21 cellular contexts compared by ENCODE assay signal in the genomic region with DNA sequence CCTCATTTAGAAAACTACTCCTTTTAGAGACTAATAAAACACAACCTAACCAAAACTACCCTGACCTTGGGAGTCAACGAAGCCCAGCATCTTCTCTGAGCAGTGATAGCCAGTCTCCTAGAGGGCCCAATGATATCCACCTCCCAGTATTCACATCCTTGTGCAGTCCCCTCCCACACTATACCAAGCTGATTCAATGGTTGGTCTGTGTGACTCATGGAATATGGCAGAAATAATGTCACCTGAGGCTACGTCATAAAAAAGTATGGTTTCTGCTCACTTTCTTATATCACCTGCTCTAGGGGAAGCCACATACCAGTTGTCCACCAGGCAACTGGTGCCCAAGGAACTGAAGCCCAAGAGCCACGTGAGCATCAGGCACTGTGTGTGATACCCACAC. TPM values are rescaled to one million over a fixed set of nuclear protein-coding genes. Genes with fewer than 3 reads are reported as not detected.
DNase-seq lines count a peak whose midpoint lies in the region; ATAC-seq, FAIRE-seq and TF ChIP-seq lines count a peak whose summit lies in the region.
"Had no signal": no experiment of that assay in that cellular context is flagged by ENCODE, and none has a peak within 500 bp of the region (broad histone marks: within the 10 kb centered on the region; RNA-seq: fewer than 3 reads in every experiment).

No MANE protein-coding gene starts in this region.

- H3K36me3 Mint-ChIP-seq in activated CD4-positive, alpha-beta T cell treated with anti-CD3 and anti-CD28 coated beads for 36 hours (ENCODE audit: low read depth), result peaks cover 43% of the 10 kb centered on the region
- peaks cover 31% of the 10 kb centered on the region for H3K36me3 Mint-ChIP-seq in activated T-helper 1 cell treated with anti-CD3 and anti-CD28 coated beads, Interleukin-12 subunit alpha, Interleukin-12 subunit beta, Interleukin-2, Interleukin-4 antibody, amounts not matched to agents 30 ng/mL and 10 ng/mL and 1 ng/mL, durations not matched to agents 14 hours and 24 hours and 36 hours (ENCODE audit: low read depth)
- peaks cover 0 to 36% (median 8%) of the 10 kb centered on the region in 3 donors for H3K36me3 Mint-ChIP-seq in naive thymus-derived CD8-positive, alpha-beta T cell

- FAIRE-seq in H54 (lab: Jason Lieb, UNC), result peak; percentile 65
- no peak for FAIRE-seq in pancreas (lab: Jason Lieb, UNC)

- peak; percentile 20 for DNase-seq in activated CD4-positive, alpha-beta T cell treated with anti-CD3 and anti-CD28 coated beads for 36 hours
- no peak for DNase-seq in activated CD4-positive, alpha-beta T cell treated with anti-CD3 and anti-CD28 coated beads for 48 hours
- DNase-seq in H54 (ENCODE audit: insufficient read length, low spot score) (no peak), NCI-H524 (lab: John Stamatoyannopoulos, UW) (no peak), pancreas (no peak)
- DNase-seq in activated T-helper 1 cell treated with anti-CD3 and anti-CD28 coated beads, Interleukin-12 subunit alpha, Interleukin-12 subunit beta, Interleukin-2, Interleukin-4 antibody, amounts not matched to agents 30 ng/mL and 10 ng/mL and 1 ng/mL, durations not matched to agents 14 hours and 24 hours and 36 hours (ENCODE audit: low spot score), result no peak
- no peak for DNase-seq in naive thymus-derived CD8-positive, alpha-beta T cell
- DNase-seq: 8988T; activated naive CD4-positive, alpha-beta T cell treated with anti-CD3 and anti-CD28 coated beads, Interleukin-2, amount 10 ng/mL, durations not matched to agents 7 days and 5 days; body of pancreas; DMS79; NCI-H1105; NCI-H2081; NCI-H446 treated with DMSO at 0.1 percent for 48 hours; NK-92 treated with Interleukin-12 subunit alpha and Interleukin-12 subunit beta, amount 100 ng/mL, for 24 hours; stimulated activated CD4-positive, alpha-beta T cell treated with anti-CD3 and anti-CD28 coated beads, Interleukin-4, amount 100 ng/mL, for 1 hour had no signal

- POLR2A ChIA-PET in activated CD4-positive, alpha-beta T cell treated with anti-CD3 and anti-CD28 coated beads for 36 hours (lab: Charles Lee), result interaction anchor here (1.0 kb wide), 1 partner anchor 27 kb away, joined by 3 read pairs; no protein-coding TSS in a partner anchor
- POLR2A ChIA-PET in naive thymus-derived CD8-positive, alpha-beta T cell (lab: Charles Lee), result interaction anchor here (0.5 kb wide), 1 partner anchor 14 kb away, joined by 6 read pairs; no protein-coding TSS in a partner anchor

- peak; percentile 99 for ATAC-seq in activated CD4-positive, alpha-beta T cell treated with anti-CD3 and anti-CD28 coated beads for 36 hours
- no peak for ATAC-seq in naive thymus-derived CD8-positive, alpha-beta T cell
- no peak for ATAC-seq in pancreas
- ATAC-seq in GM18868 (IDR thresholded peaks at IDR 0.05; ENCODE audit: unreplicated experiment), result no peak
- ATAC-seq: body of pancreas had no signal

- H3K27me3 ChIP-seq in pancreas, result no peaks in the 10 kb centered on the region
- H3K27me3 ChIP-seq: body of pancreas had no signal

- no peaks in the 10 kb centered on the region for H3K4me1 ChIP-seq in pancreas
- H3K4me1 ChIP-seq: body of pancreas had no signal

- no peak overlapping the region for H3K4me3 ChIP-seq in pancreas
- H3K4me3 ChIP-seq: body of pancreas, HAP-1, SK-N-MC, smooth muscle cell had no signal

- peaks cover 0 to 17% (median 3%) of the 10 kb centered on the region in 3 donors for H3K36me3 ChIP-seq in pancreas

- no peak overlapping the region for H3K27ac ChIP-seq in pancreas
- H3K27ac ChIP-seq: body of pancreas, SK-N-MC had no signal

- CTCF ChIA-PET in activated CD4-positive, alpha-beta T cell treated with anti-CD3 and anti-CD28 coated beads for 36 hours (lab: Charles Lee), result interaction anchor here (1.1 to 1.9 kb wide), 3 partner anchors 19 to 27 kb away, joined by 3 to 5 read pairs (median 3); no protein-coding TSS in a partner anchor

- intact Hi-C loops in activated CD4-positive, alpha-beta T cell treated with anti-CD3 and anti-CD28 coated beads for 36 hours (cut with DNase I, micrococcal nuclease), result no loop called here
- intact Hi-C loops in activated T-helper 1 cell treated with anti-CD3 and anti-CD28 coated beads, Interleukin-12 subunit alpha, Interleukin-12 subunit beta, Interleukin-2, Interleukin-4 antibody, amounts not matched to agents 30 ng/mL and 10 ng/mL and 1 ng/mL, durations not matched to agents 14 hours and 24 hours and 36 hours (cut with micrococcal nuclease), result loop anchor here (2.0 kb wide), 1 partner anchor 21 kb away; a partner anchor contains a TSS
- intact Hi-C loops in pancreas (cut with DNase I), result no loop called here

- TF ChIP-seq CTCF in pancreas (IDR thresholded peaks at IDR 0.05), result no peak

- H3K9me3 ChIP-seq in pancreas, result no peaks in the 10 kb centered on the region
- H3K9me3 ChIP-seq: body of pancreas, HAP-1 had no signal

- TF ChIP-seq POLR2A in H54 (IDR thresholded peaks at IDR 0.05; ENCODE audit: low read depth, low read length), result no peak

- 96 to 97% methylated on average over 3 of the region's 3 CpGs for WGBS in pancreas, 2 donors

- no peak overlapping the region for H3K4me3 Mint-ChIP-seq in activated CD4-positive, alpha-beta T cell treated with anti-CD3 and anti-CD28 coated beads for 36 hours
- no peak overlapping the region for H3K4me3 Mint-ChIP-seq in activated T-helper 1 cell treated with anti-CD3 and anti-CD28 coated beads, Interleukin-12 subunit alpha, Interleukin-12 subunit beta, Interleukin-2, Interleukin-4 antibody, amounts not matched to agents 30 ng/mL and 10 ng/mL and 1 ng/mL, durations not matched to agents 14 hours and 24 hours and 36 hours
- peak overlapping the region in 1 of 10 donors; percentile 14 for H3K4me3 Mint-ChIP-seq in naive thymus-derived CD8-positive, alpha-beta T cell
- H3K4me3 Mint-ChIP-seq: activated naive CD4-positive, alpha-beta T cell treated with anti-CD3 and anti-CD28 coated beads, Interleukin-2, amount 10 ng/mL, durations not matched to agents 7 days and 5 days; B cell had no signal

- H3K27me3 Mint-ChIP-seq in activated CD4-positive, alpha-beta T cell treated with anti-CD3 and anti-CD28 coated beads for 36 hours, result no peaks in the 10 kb centered on the region
- H3K27me3 Mint-ChIP-seq in activated T-helper 1 cell treated with anti-CD3 and anti-CD28 coated beads, Interleukin-12 subunit alpha, Interleukin-12 subunit beta, Interleukin-2, Interleukin-4 antibody, amounts not matched to agents 30 ng/mL and 10 ng/mL and 1 ng/mL, durations not matched to agents 14 hours and 24 hours and 36 hours (ENCODE audit: insufficient read depth), result no peaks in the 10 kb centered on the region
- H3K27me3 Mint-ChIP-seq in naive thymus-derived CD8-positive, alpha-beta T cell, result no peaks in the 10 kb centered on the region
- H3K27me3 Mint-ChIP-seq: B cell had no signal

- peak overlapping the region; percentile 86 for H3K27ac Mint-ChIP-seq in activated CD4-positive, alpha-beta T cell treated with anti-CD3 and anti-CD28 coated beads for 36 hours
- peak overlapping the region; percentile 62 for H3K27ac Mint-ChIP-seq in activated T-helper 1 cell treated with anti-CD3 and anti-CD28 coated beads, Interleukin-12 subunit alpha, Interleukin-12 subunit beta, Interleukin-2, Interleukin-4 antibody, amounts not matched to agents 30 ng/mL and 10 ng/mL and 1 ng/mL, durations not matched to agents 14 hours and 24 hours and 36 hours
- peak overlapping the region in 8 of 10 donors; percentile 3 to 66 (median 29) for H3K27ac Mint-ChIP-seq in naive thymus-derived CD8-positive, alpha-beta T cell
- H3K27ac Mint-ChIP-seq: activated naive CD4-positive, alpha-beta T cell treated with anti-CD3 and anti-CD28 coated beads, Interleukin-2, amount 10 ng/mL, durations not matched to agents 7 days and 5 days; B cell had no signal

- H3K9me3 Mint-ChIP-seq in activated CD4-positive, alpha-beta T cell treated with anti-CD3 and anti-CD28 coated beads for 36 hours (ENCODE audit: low read depth), result no peaks in the 10 kb centered on the region
- no peaks in the 10 kb centered on the region for H3K9me3 Mint-ChIP-seq in activated T-helper 1 cell treated with anti-CD3 and anti-CD28 coated beads, Interleukin-12 subunit alpha, Interleukin-12 subunit beta, Interleukin-2, Interleukin-4 antibody, amounts not matched to agents 30 ng/mL and 10 ng/mL and 1 ng/mL, durations not matched to agents 14 hours and 24 hours and 36 hours
- no peaks in the 10 kb centered on the region for H3K9me3 Mint-ChIP-seq in naive thymus-derived CD8-positive, alpha-beta T cell
- H3K9me3 Mint-ChIP-seq: activated naive CD4-positive, alpha-beta T cell treated with anti-CD3 and anti-CD28 coated beads, Interleukin-2, amount 10 ng/mL, durations not matched to agents 7 days and 5 days had no signal

- peaks cover 18% of the 10 kb centered on the region for H3K4me1 Mint-ChIP-seq in activated CD4-positive, alpha-beta T cell treated with anti-CD3 and anti-CD28 coated beads for 36 hours
- peaks cover 9% of the 10 kb centered on the region for H3K4me1 Mint-ChIP-seq in activated T-helper 1 cell treated with anti-CD3 and anti-CD28 coated beads, Interleukin-12 subunit alpha, Interleukin-12 subunit beta, Interleukin-2, Interleukin-4 antibody, amounts not matched to agents 30 ng/mL and 10 ng/mL and 1 ng/mL, durations not matched to agents 14 hours and 24 hours and 36 hours (ENCODE audit: low read depth)
- peaks cover 0 to 11% (median 4%) of the 10 kb centered on the region in 4 donors for H3K4me1 Mint-ChIP-seq in naive thymus-derived CD8-positive, alpha-beta T cell

RNA-seq across cellular contexts. Expression of a gene that starts 21.4 kb away (rescaled TPM):
- total RNA-seq in activated CD4-positive, alpha-beta T cell treated with anti-CD3 and anti-CD28 coated beads for 36 hours, result 10 to 100 TPM; 12.9 to 19.6 TPM
- 14.7 and 16.1 TPM in 2 replicates for total RNA-seq in activated T-helper 1 cell treated with anti-CD3 and anti-CD28 coated beads, Interleukin-12 subunit alpha, Interleukin-12 subunit beta, Interleukin-2, Interleukin-4 antibody, amounts not matched to agents 30 ng/mL and 10 ng/mL and 1 ng/mL, durations not matched to agents 14 hours and 24 hours and 36 hours
- 10 to 100 TPM; 23.6 to 25.2 TPM for total RNA-seq in naive thymus-derived CD8-positive, alpha-beta T cell
- 1 to 10 TPM; 2.4 to 4.3 (median 4.1) TPM for polyA plus RNA-seq in naive thymus-derived CD8-positive, alpha-beta T cell
- 10 to 100 TPM in 3 of 6 donors, 1 to 10 TPM in 3; 8.2 to 12.3 (median 10.0) TPM for total RNA-seq in pancreas
- polyA plus RNA-seq in pancreas, result 1 to 10 TPM; 2.9 to 6.5 TPM

RNA-seq across cellular contexts. Expression of a gene that starts 28.2 kb away (rescaled TPM):
- 100 to 1,000 TPM in 1 of 2 experiments, 10 to 100 TPM in 1; 97.1 to 122 TPM for total RNA-seq in activated CD4-positive, alpha-beta T cell treated with anti-CD3 and anti-CD28 coated beads for 36 hours
- 144 TPM in 2 replicates for total RNA-seq in activated T-helper 1 cell treated with anti-CD3 and anti-CD28 coated beads, Interleukin-12 subunit alpha, Interleukin-12 subunit beta, Interleukin-2, Interleukin-4 antibody, amounts not matched to agents 30 ng/mL and 10 ng/mL and 1 ng/mL, durations not matched to agents 14 hours and 24 hours and 36 hours
- 10 to 100 TPM; 57.9 to 63.2 TPM for total RNA-seq in naive thymus-derived CD8-positive, alpha-beta T cell
- 10 to 100 TPM; 41.9 to 65.9 (median 62.4) TPM for polyA plus RNA-seq in naive thymus-derived CD8-positive, alpha-beta T cell
- total RNA-seq in pancreas, result 10 to 100 TPM; 26.4 to 46.2 (median 40.5) TPM
- polyA plus RNA-seq in pancreas, result 10 to 100 TPM in 1 of 2 donors, 1 to 10 TPM in 1; 8.4 to 19.8 TPM

RNA-seq across cellular contexts. Expression of a gene that starts 29.0 kb away (rescaled TPM):
- total RNA-seq in activated CD4-positive, alpha-beta T cell treated with anti-CD3 and anti-CD28 coated beads for 36 hours, result 10 to 100 TPM; 45.2 to 48.3 TPM
- 39.1 and 40.0 TPM in 2 replicates for total RNA-seq in activated T-helper 1 cell treated with anti-CD3 and anti-CD28 coated beads, Interleukin-12 subunit alpha, Interleukin-12 subunit beta, Interleukin-2, Interleukin-4 antibody, amounts not matched to agents 30 ng/mL and 10 ng/mL and 1 ng/mL, durations not matched to agents 14 hours and 24 hours and 36 hours
- total RNA-seq in naive thymus-derived CD8-positive, alpha-beta T cell, result 10 to 100 TPM; 23.0 to 23.5 TPM
- polyA plus RNA-seq in naive thymus-derived CD8-positive, alpha-beta T cell, result 10 to 100 TPM; 29.6 to 36.9 (median 34.8) TPM
- 10 to 100 TPM; 20.3 to 44.7 (median 34.2) TPM for total RNA-seq in pancreas
- polyA plus RNA-seq in pancreas, result 10 to 100 TPM in 1 of 2 donors, 1 to 10 TPM in 1; 5.9 to 14.7 TPM

Comparison
In these comparisons a context has a peak if more than half of its experiments do, and no peak if none do; other contexts are left out.
1. H3K27ac Mint-ChIP-seq: peak in every context shown above with its lines; median percentile 86 in activated CD4-positive, alpha-beta T cell treated with anti-CD3 and anti-CD28 coated beads for 36 hours; 62 in activated T-helper 1 cell treated with anti-CD3 and anti-CD28 coated beads, Interleukin-12 subunit alpha, Interleukin-12 subunit beta, Interleukin-2, Interleukin-4 antibody, amounts not matched to agents 30 ng/mL and 10 ng/mL and 1 ng/mL, durations not matched to agents 14 hours and 24 hours and 36 hours; 29 in naive thymus-derived CD8-positive, alpha-beta T cell.